7 cellular contexts compared by ENCODE assay signal in the genomic region with DNA sequence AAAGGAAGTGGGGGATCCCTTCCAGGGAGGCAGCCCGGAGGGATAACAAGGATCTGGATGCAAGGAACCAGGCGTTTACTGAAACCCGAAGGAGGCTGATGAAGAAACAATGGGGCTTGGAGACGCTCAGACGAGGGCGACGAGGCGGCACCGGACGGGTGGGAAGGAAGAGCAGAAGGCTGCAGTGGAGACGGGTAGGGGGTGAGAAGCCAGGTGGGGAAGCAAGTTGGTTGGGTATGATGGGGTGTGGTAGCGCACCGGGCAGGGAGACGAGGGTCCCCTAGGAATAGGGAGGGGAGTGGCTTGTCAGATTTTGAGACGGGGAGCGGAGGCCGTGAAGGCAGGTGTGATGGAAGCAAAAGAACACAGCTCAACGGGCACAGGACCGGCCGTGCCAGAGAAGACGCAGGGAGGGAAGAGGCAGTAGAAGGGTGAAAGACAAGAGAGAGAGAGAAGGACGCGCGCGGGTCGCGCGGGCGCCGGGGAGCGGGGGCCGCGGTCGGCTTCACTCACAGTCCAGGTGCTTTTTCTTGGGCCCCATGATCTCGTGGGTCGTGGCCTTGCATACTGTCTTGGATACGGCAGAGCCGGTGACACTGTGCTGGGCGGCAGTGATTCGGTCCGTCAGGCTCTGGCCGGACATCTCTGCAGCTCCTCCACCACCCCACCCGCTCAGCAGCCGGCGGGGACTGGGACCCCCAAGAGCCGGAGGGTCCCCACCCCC. TPM values are rescaled to one million over a fixed set of nuclear protein-coding genes. Genes with fewer than 3 reads are reported as not detected.
DNase-seq lines count a peak whose midpoint lies in the region; ATAC-seq and TF ChIP-seq lines count a peak whose summit lies in the region.

No MANE protein-coding gene starts in this region.

- H3K4me3 ChIP-seq in HFF-Myc (replicated peaks; ENCODE audit: low read depth, low read length) (peak overlapping the region; percentile 83), mucosa of descending colon (peak overlapping the region; percentile 71), stomach (peak overlapping the region; percentile 65 to 97 (median 91))

- peak overlapping the region; percentile 92 for H3K27ac Mint-ChIP-seq in activated CD8-positive, alpha-beta memory T cell treated with anti-CD3 and anti-CD28 coated beads, Interleukin-2, amount 10 ng/mL, durations not matched to agents 7 days and 5 days
- peak overlapping the region; percentile 98 for H3K27ac Mint-ChIP-seq in endothelial cell (ENCODE audit: unreplicated experiment)

- H3K27ac ChIP-seq in stomach = peak overlapping the region; percentile 96 to 99 (median 98)

- peaks cover 21% of the 10 kb centered on the region for H3K36me3 Mint-ChIP-seq in activated CD8-positive, alpha-beta memory T cell treated with anti-CD3 and anti-CD28 coated beads, Interleukin-2, amount 10 ng/mL, durations not matched to agents 7 days and 5 days
- peaks cover 16% of the 10 kb centered on the region for H3K36me3 Mint-ChIP-seq in endothelial cell (ENCODE audit: low read depth, unreplicated experiment)

- no peaks in the 10 kb centered on the region for H3K27me3 Mint-ChIP-seq in activated CD8-positive, alpha-beta memory T cell treated with anti-CD3 and anti-CD28 coated beads, Interleukin-2, amount 10 ng/mL, durations not matched to agents 7 days and 5 days
- peaks cover 16% of the 10 kb centered on the region for H3K27me3 Mint-ChIP-seq in endothelial cell (ENCODE audit: unreplicated experiment)

- H3K36me3 ChIP-seq in mucosa of descending colon (ENCODE audit: low read depth) (no peaks in the 10 kb centered on the region), stomach (no peaks in the 10 kb centered on the region)

- H3K9me3 ChIP-seq in mucosa of descending colon = no peaks in the 10 kb centered on the region
- H3K9me3 ChIP-seq in stomach = no peaks in the 10 kb centered on the region

- peaks cover 31% of the 10 kb centered on the region for H3K4me1 Mint-ChIP-seq in activated CD8-positive, alpha-beta memory T cell treated with anti-CD3 and anti-CD28 coated beads, Interleukin-2, amount 10 ng/mL, durations not matched to agents 7 days and 5 days
- peaks cover 44% of the 10 kb centered on the region for H3K4me1 Mint-ChIP-seq in endothelial cell (ENCODE audit: unreplicated experiment)

- intact Hi-C loops in mucosa of descending colon (cut with DNase I, micrococcal nuclease) = no loop called here
- intact Hi-C loops in stomach (cut with DNase I; ENCODE audit: low total_unique reads) = no loop called here

- ATAC-seq in GM18502 (IDR thresholded peaks at IDR 0.05; ENCODE audit: poor library complexity, unreplicated experiment) = peak; percentile 13
- ATAC-seq in activated CD8-positive, alpha-beta memory T cell treated with anti-CD3 and anti-CD28 coated beads, Interleukin-2, amount 10 ng/mL, durations not matched to agents 7 days and 5 days = peak; percentile 28
- ATAC-seq in mucosa of descending colon = peak; percentile 28

- no peaks in the 10 kb centered on the region for H3K27me3 ChIP-seq in stomach

- H3K4me3 Mint-ChIP-seq in activated CD8-positive, alpha-beta memory T cell treated with anti-CD3 and anti-CD28 coated beads, Interleukin-2, amount 10 ng/mL, durations not matched to agents 7 days and 5 days = peak overlapping the region; percentile 100
- peak overlapping the region; percentile 98 for H3K4me3 Mint-ChIP-seq in endothelial cell (ENCODE audit: unreplicated experiment)

- H3K4me1 ChIP-seq in mucosa of descending colon (ENCODE audit: low read depth) (peaks cover 26% of the 10 kb centered on the region), stomach (peaks cover 23 to 44% (median 41%) of the 10 kb centered on the region in 4 donors)

- no peaks in the 10 kb centered on the region for H3K9me3 Mint-ChIP-seq in activated CD8-positive, alpha-beta memory T cell treated with anti-CD3 and anti-CD28 coated beads, Interleukin-2, amount 10 ng/mL, durations not matched to agents 7 days and 5 days (ENCODE audit: low read depth)
- H3K9me3 Mint-ChIP-seq in endothelial cell (ENCODE audit: unreplicated experiment) = no peaks in the 10 kb centered on the region

- 0 to 1% (median 0%) methylated on average over 41 to 46 of the region's 46 CpGs for WGBS in stomach, 5 donors

- no peak for TF ChIP-seq POLR2A in stomach (IDR thresholded peaks at IDR 0.05)

- DNase-seq in HFF-Myc (ENCODE audit: extremely low read depth, low read depth) = no peak
- DNase-seq in NCI-H146 (lab: John Stamatoyannopoulos, UW) = peak; percentile 52
- DNase-seq in activated CD8-positive, alpha-beta memory T cell treated with anti-CD3 and anti-CD28 coated beads, Interleukin-2, amount 10 ng/mL, durations not matched to agents 7 days and 5 days = peak; percentile 64
- peak; percentile 43 for DNase-seq in endothelial cell (ENCODE audit: low spot score)
- DNase-seq in mucosa of descending colon = peak in 1 of 3 donors; percentile 53
- peak; percentile 32 for DNase-seq in stomach

- no peak for TF ChIP-seq EP300 in stomach (IDR thresholded peaks at IDR 0.05)

- TF ChIP-seq CTCF in HFF-Myc (IDR thresholded peaks at IDR 0.05; ENCODE audit: low read depth, low read length, missing control alignments) = no peak
- no peak for TF ChIP-seq CTCF in endothelial cell (IDR thresholded peaks at IDR 0.05; ENCODE audit: unreplicated experiment)
- no peak for TF ChIP-seq CTCF in mucosa of descending colon (IDR thresholded peaks at IDR 0.05)
- no peak for TF ChIP-seq CTCF in stomach (IDR thresholded peaks at IDR 0.05)

- CTCF ChIA-PET in activated CD8-positive, alpha-beta memory T cell treated with anti-CD3 and anti-CD28 coated beads, Interleukin-2, amount 10 ng/mL, durations not matched to agents 7 days and 5 days (lab: Charles Lee) = interaction anchor here (0.9 to 4.1 kb wide), 20 partner anchors 10 to 150 kb away, joined by 3 to 41 read pairs (median 5); no protein-coding TSS in a partner anchor

RNA-seq across cellular contexts. Expression of gene PICALM, which starts 0.6 kb away (rescaled TPM):
- total RNA-seq in activated CD8-positive, alpha-beta memory T cell treated with anti-CD3 and anti-CD28 coated beads, Interleukin-2, amount 10 ng/mL, durations not matched to agents 7 days and 5 days = 100 to 1,000 TPM; 123 to 166 TPM
- 125 TPM for total RNA-seq in endothelial cell (ENCODE audit: unreplicated experiment)
- 100 to 1,000 TPM; 163 to 174 (median 163) TPM for total RNA-seq in mucosa of descending colon
- 100 to 1,000 TPM; 148 to 687 (median 267) TPM for total RNA-seq in stomach
- polyA plus RNA-seq in stomach = 10 to 100 TPM; 35.1 to 57.0 (median 52.8) TPM
